ENCODE assay signal across 1 cellular context in the genomic region with DNA sequence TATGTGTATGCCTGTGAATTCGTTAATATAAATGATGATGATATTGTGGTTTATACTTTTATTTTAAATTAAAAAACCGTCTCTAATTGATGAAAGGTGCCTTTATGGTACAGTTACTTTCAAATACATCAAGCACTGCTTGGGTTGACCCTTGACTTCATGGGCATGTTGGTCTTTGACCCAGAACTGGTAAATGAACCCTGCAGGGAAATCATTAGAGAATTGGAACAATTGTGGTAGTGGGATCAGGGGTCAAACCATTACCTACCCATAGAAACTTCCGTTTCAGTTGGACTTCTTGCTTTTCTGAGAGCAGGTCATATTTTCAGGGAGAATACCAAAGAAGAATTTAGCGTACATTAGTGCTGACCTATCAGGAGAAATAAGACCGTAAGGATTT.
TF ChIP-seq lines count a peak whose summit lies in the region.

No MANE protein-coding gene starts in this region.

TF ChIP-seq in HepG2, 621 proteins besides CTCF, POLR2A, EP300 and RAD21 (continued from another document):
- TF ChIP-seq, protein P1, sequence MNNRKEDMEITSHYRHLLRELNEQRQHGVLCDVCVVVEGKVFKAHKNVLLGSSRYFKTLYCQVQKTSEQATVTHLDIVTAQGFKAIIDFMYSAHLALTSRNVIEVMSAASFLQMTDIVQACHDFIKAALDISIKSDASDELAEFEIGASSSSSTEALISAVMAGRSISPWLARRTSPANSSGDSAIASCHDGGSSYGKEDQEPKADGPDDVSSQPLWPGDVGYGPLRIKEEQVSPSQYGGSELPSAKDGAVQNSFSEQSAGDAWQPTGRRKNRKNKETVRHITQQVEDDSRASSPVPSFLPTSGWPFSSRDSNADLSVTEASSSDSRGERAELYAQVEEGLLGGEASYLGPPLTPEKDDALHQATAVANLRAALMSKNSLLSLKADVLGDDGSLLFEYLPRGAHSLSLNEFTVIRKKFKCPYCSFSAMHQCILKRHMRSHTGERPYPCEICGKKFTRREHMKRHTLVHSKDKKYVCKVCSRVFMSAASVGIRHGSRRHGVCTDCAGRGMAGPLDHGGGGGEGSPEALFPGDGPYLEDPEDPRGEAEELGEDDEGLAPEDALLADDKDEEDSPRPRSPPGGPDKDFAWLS (CRISPR knock-in tag; IDR thresholded peaks at IDR 0.05; ENCODE audit: borderline replicate concordance), result no peak
- peak; percentile 34; the same call in 1 of the 2 replicates for TF ChIP-seq NCOR1 (IDR thresholded peaks at IDR 0.05; ENCODE audit: borderline replicate concordance, low read length)
- peak; percentile 23 to 63; a peak in 3 of 4 replicates for TF ChIP-seq NR2F1 (CRISPR knock-in tag; IDR thresholded peaks at IDR 0.05)
TF ChIP-seq in HepG2: peak in this region for 13.
